8 cellular contexts compared by ENCODE assay signal in the genomic region with DNA sequence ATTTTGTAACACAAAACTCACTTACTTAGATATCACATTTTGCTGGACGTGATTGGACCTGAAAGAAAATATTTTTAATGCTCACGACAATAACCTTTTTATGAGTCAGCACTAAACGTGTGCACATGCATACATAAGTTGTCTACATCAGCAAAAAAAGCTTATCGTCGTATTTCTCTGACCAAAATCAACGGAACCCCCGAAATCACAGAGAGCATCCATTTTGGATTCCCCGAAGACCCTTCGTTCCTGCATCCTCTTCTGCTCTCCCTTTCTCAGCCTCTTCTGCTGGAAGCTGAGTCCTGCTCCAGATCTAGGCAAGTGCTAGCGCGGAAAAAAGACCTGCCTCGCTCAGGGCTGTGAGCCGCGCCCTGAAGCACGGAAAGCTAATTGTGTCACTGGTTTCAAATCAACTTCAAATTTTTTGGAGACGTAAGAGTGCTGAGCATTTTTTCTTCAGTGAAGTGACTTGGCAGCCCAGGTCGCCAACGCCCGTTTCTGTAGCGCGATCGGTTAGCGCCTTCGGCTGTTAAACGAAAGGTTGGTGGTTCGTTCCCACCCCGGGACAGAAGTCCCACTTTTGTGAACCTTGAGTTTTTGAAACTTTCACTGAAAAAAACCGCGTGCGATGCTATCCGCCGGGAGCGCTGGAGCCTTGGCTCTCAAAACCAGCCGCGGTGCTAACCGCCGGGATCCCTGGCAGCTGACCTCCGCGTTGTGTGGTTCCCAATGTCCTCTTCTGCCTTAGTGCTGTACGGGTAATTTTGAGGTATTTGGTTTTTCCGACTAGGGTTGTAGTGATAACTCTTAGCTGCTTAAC. TPM values are rescaled to one million over a fixed set of nuclear protein-coding genes. Genes with fewer than 3 reads are reported as not detected.
DNase-seq lines count a peak whose midpoint lies in the region; ATAC-seq and TF ChIP-seq lines count a peak whose summit lies in the region.
"Not testable (repeated sequence)": the region's sequence is repeated elsewhere in the genome, so short reads cannot be mapped to it uniquely, and the experiment has no call there.

No MANE protein-coding gene starts in this region.

- H3K4me1 ChIP-seq in thyroid gland: not testable (repeated sequence)

- CTCF ChIA-PET in activated CD8-positive, alpha-beta memory T cell treated with anti-CD3 and anti-CD28 coated beads, Interleukin-2, amount 10 ng/mL, durations not matched to agents 7 days and 5 days (lab: Charles Lee): not testable (repeated sequence)

- 3 to 4% methylated on average over 23 to 40 of the region's 41 CpGs for WGBS in thyroid gland, 2 donors

- H3K27me3 ChIP-seq in dorsolateral prefrontal cortex, thyroid gland: not testable (repeated sequence)

- H3K4me3 ChIP-seq in dorsolateral prefrontal cortex (peak overlapping the region; percentile 30 to 75 (median 56)), thyroid gland (replicated peaks in 1 of 3) (peak overlapping the region in 1 of 3 donors; percentile 12)

- not testable (repeated sequence) for H3K27me3 Mint-ChIP-seq in activated CD8-positive, alpha-beta memory T cell treated with anti-CD3 and anti-CD28 coated beads, Interleukin-2, amount 10 ng/mL, durations not matched to agents 7 days and 5 days

- H3K4me1 Mint-ChIP-seq in activated CD8-positive, alpha-beta memory T cell treated with anti-CD3 and anti-CD28 coated beads, Interleukin-2, amount 10 ng/mL, durations not matched to agents 7 days and 5 days: peaks cover 44% of the 10 kb centered on the region

- not testable (repeated sequence) for TF ChIP-seq POLR2A in thyroid gland (IDR thresholded peaks at IDR 0.05)

- DNase-seq in GM10266 (ENCODE audit: extremely low spot score) (peak; percentile 50), NOMO-1 (lab: John Stamatoyannopoulos, UW; ENCODE audit: unreplicated experiment in 2 of 2) (peak; percentile 59 to 63), dorsolateral prefrontal cortex (peak; percentile 32 to 84 (median 74)), iris pigment epithelial cell (ENCODE audit: low read depth) (peak; percentile 90), sciatic nerve (ENCODE audit: low spot score) (peak; percentile 86), thyroid gland (peak; percentile 18 to 38)
- peak; percentile 88 for DNase-seq in activated CD8-positive, alpha-beta memory T cell treated with anti-CD3 and anti-CD28 coated beads, Interleukin-2, amount 10 ng/mL, durations not matched to agents 7 days and 5 days

- not testable (repeated sequence) for H3K36me3 ChIP-seq in thyroid gland

- H3K36me3 Mint-ChIP-seq in activated CD8-positive, alpha-beta memory T cell treated with anti-CD3 and anti-CD28 coated beads, Interleukin-2, amount 10 ng/mL, durations not matched to agents 7 days and 5 days: not testable (repeated sequence)

- intact Hi-C loops in dorsolateral prefrontal cortex (cut with DNase I): loop anchor here in 1 of 2 donors (1.0 kb wide), 1 partner anchor 9 kb away; no protein-coding TSS in a partner anchor
- intact Hi-C loops in sciatic nerve (cut with DNase I); thyroid gland (cut with DNase I): not testable (repeated sequence)

- H3K4me3 Mint-ChIP-seq in activated CD8-positive, alpha-beta memory T cell treated with anti-CD3 and anti-CD28 coated beads, Interleukin-2, amount 10 ng/mL, durations not matched to agents 7 days and 5 days: peak overlapping the region; percentile 84

- not testable (repeated sequence) for H3K9me3 ChIP-seq in thyroid gland

- H3K27ac Mint-ChIP-seq in activated CD8-positive, alpha-beta memory T cell treated with anti-CD3 and anti-CD28 coated beads, Interleukin-2, amount 10 ng/mL, durations not matched to agents 7 days and 5 days: peak overlapping the region; percentile 93

- not testable (repeated sequence) for TF ChIP-seq CTCF in GM10266 (IDR thresholded peaks at IDR 0.05; ENCODE audit: control insufficient read depth, insufficient read depth, low read depth, missing control alignments); thyroid gland (IDR thresholded peaks at IDR 0.05)
- peak in 3 of 56 donors; percentile 18 to 31 (median 29) for TF ChIP-seq CTCF in dorsolateral prefrontal cortex (IDR thresholded peaks at IDR 0.05 in 54 of 56, conservative IDR thresholded peaks at IDR 0.05 in 2 of 56; ENCODE audit: low read depth in 1 of 56, partially characterized antibody in 56 of 56)

- H3K9me3 Mint-ChIP-seq in activated CD8-positive, alpha-beta memory T cell treated with anti-CD3 and anti-CD28 coated beads, Interleukin-2, amount 10 ng/mL, durations not matched to agents 7 days and 5 days (ENCODE audit: low read depth): not testable (repeated sequence)

- peak; percentile 37 for ATAC-seq in HG02870 (IDR thresholded peaks at IDR 0.05; ENCODE audit: unreplicated experiment)
- peak; percentile 63 for ATAC-seq in activated CD8-positive, alpha-beta memory T cell treated with anti-CD3 and anti-CD28 coated beads, Interleukin-2, amount 10 ng/mL, durations not matched to agents 7 days and 5 days
- ATAC-seq in sciatic nerve: peak; percentile 86

- H3K27ac ChIP-seq in dorsolateral prefrontal cortex: peak overlapping the region in 14 of 59 donors; percentile 13 to 70 (median 60)
- H3K27ac ChIP-seq in thyroid gland: not testable (repeated sequence)

RNA-seq across cellular contexts. Expression of a gene that starts 9.6 kb away (rescaled TPM):
- under 1 TPM in 1 of 2 experiments, not detected in 1; 0.37 TPM for total RNA-seq in activated CD8-positive, alpha-beta memory T cell treated with anti-CD3 and anti-CD28 coated beads, Interleukin-2, amount 10 ng/mL, durations not matched to agents 7 days and 5 days
- total RNA-seq in dorsolateral prefrontal cortex (10 to 100 TPM in 3 of 120 experiments, 1 to 10 TPM in 105, under 1 TPM in 8, not detected in 4; 0.34 to 19.7 (median 2.7) TPM), sciatic nerve (20.7 TPM), thyroid gland (1 to 10 TPM in 2 of 4 donors, under 1 TPM in 1, not detected in 1; 0.83 to 1.1 (median 1.0) TPM)

RNA-seq across cellular contexts. Expression of a gene that starts 41.6 kb away (rescaled TPM):
- under 1 TPM in 1 of 2 experiments, not detected in 1; 0.20 TPM for total RNA-seq in activated CD8-positive, alpha-beta memory T cell treated with anti-CD3 and anti-CD28 coated beads, Interleukin-2, amount 10 ng/mL, durations not matched to agents 7 days and 5 days
- total RNA-seq in dorsolateral prefrontal cortex (10 to 100 TPM in 6 of 120 experiments, 1 to 10 TPM in 82, under 1 TPM in 32; 0.20 to 16.1 (median 1.8) TPM), sciatic nerve (30.2 TPM), thyroid gland (10 to 100 TPM in 2 of 4 donors, 1 to 10 TPM in 2; 4.1 to 12.0 (median 7.7) TPM)

Comparison
In these comparisons a context has a peak if more than half of its experiments do, and no peak if none do; other contexts are left out.
1. DNase-seq: peak in every context shown above with its lines; median percentile 90 in iris pigment epithelial cell; 88 in activated CD8-positive, alpha-beta memory T cell treated with anti-CD3 and anti-CD28 coated beads, Interleukin-2, amount 10 ng/mL, durations not matched to agents 7 days and 5 days; 86 in sciatic nerve; 74 in dorsolateral prefrontal cortex; 61 in NOMO-1; 50 in GM10266; 28 in thyroid gland.